In genomic region chr3:25021816-25022215, GRCh38 we compare ENCODE assay signal across 10 cellular contexts.
A peak's percentile ranks its signal among the peaks of the same experiment; 100 is the strongest.
DNase-seq lines count a peak whose midpoint lies in the region; ATAC-seq and TF ChIP-seq lines count a peak whose summit lies in the region.
"Had no signal": no experiment of that assay in that cellular context is flagged by ENCODE, and none has a peak within 500 bp of the region (broad histone marks: within the 10 kb centered on the region; RNA-seq: fewer than 3 reads in every experiment).

No MANE protein-coding gene starts in this region.

- no peak overlapping the region for H3K9ac ChIP-seq in mesendoderm (ENCODE audit: low read length)

- no peak overlapping the region for H2AK5ac ChIP-seq in mesendoderm (ENCODE audit: low read length)

- no peak overlapping the region for H4K8ac ChIP-seq in mesendoderm (ENCODE audit: low read depth, low read length)

- H3K36me3 ChIP-seq in mesendoderm (ENCODE audit: control insufficient read depth, insufficient read depth, low read length): no peaks in the 10 kb centered on the region
- H3K36me3 ChIP-seq: gastrocnemius medialis had no signal

- no peak overlapping the region for H2BK120ac ChIP-seq in mesendoderm (ENCODE audit: low read depth, low read length)

- no peak overlapping the region for H3K18ac ChIP-seq in mesendoderm (ENCODE audit: low read length)

- H3K27ac ChIP-seq in mesendoderm (ENCODE audit: low read depth, low read length): no peak overlapping the region
- H3K27ac ChIP-seq: gastrocnemius medialis had no signal

- H3K4me3 Mint-ChIP-seq in activated T-cell treated with anti-CD3 and anti-CD28 coated beads, Interleukin-2, amount 50 U/mL, for 72 hours: no peak overlapping the region

- no peak overlapping the region for H3K56ac ChIP-seq in mesendoderm (ENCODE audit: low read length)

- no peak overlapping the region for H2BK15ac ChIP-seq in mesendoderm (replicated peaks; ENCODE audit: low read depth)

- no peak overlapping the region for H4K5ac ChIP-seq in mesendoderm (ENCODE audit: low read length)

- DNase-seq in Ammon's horn (ENCODE audit: low spot score) (peak; percentile 41), NB4 (ENCODE audit: low read depth) (peak; percentile 20), epithelial cell of esophagus (ENCODE audit: low read depth) (peak; percentile 48), mesendoderm (peak; percentile 36), T-helper 9 cell (no peak), GM13976 (ENCODE audit: low spot score) (no peak), GM19240 (ENCODE audit: insufficient read length, low spot score) (no peak)
- no peak for DNase-seq in activated T-cell treated with anti-CD3 and anti-CD28 coated beads, Interleukin-2, amount 50 U/mL, for 72 hours
- DNase-seq: gastrocnemius medialis, NCI-H187 had no signal

- no peak overlapping the region for H3K4ac ChIP-seq in mesendoderm (ENCODE audit: low read depth, low read length)

- H3K79me1 ChIP-seq in mesendoderm (ENCODE audit: low read length): no peaks in the 10 kb centered on the region

- WGBS in mesendoderm (ENCODE audit: extremely low coverage, insufficient coverage, low lambda C conversion rate): no CpG with 5 or more reads among the region's 3 CpGs

- H3K27me3 ChIP-seq in mesendoderm (ENCODE audit: insufficient read depth, low read length, poor library complexity): no peaks in the 10 kb centered on the region
- H3K27me3 ChIP-seq: gastrocnemius medialis had no signal

- H3K23ac ChIP-seq in mesendoderm (ENCODE audit: low read length): no peak overlapping the region

- no peak for TF ChIP-seq POLR2A in NB4 (IDR thresholded peaks at IDR 0.05; ENCODE audit: extremely low read depth, insufficient read length)

- H3K4me3 ChIP-seq in NB4 (ENCODE audit: low read depth, low read length) (no peak overlapping the region), epithelial cell of esophagus (ENCODE audit: low read length) (no peak overlapping the region), mesendoderm (ENCODE audit: low read length) (no peak overlapping the region)
- H3K4me3 ChIP-seq: gastrocnemius medialis had no signal

- peaks cover 0 to 3% of the 10 kb centered on the region in 2 donors for H3K9me3 Mint-ChIP-seq in activated T-cell treated with anti-CD3 and anti-CD28 coated beads, Interleukin-2, amount 50 U/mL, for 72 hours

- TF ChIP-seq CTCF in NB4 (IDR thresholded peaks at IDR 0.05; ENCODE audit: low read depth, low read length): peak; percentile 30
- TF ChIP-seq CTCF in epithelial cell of esophagus (IDR thresholded peaks at IDR 0.05; ENCODE audit: insufficient read depth, low read depth, low read length, missing control alignments): peak; percentile 75
- TF ChIP-seq CTCF in GM13976 (IDR thresholded peaks at IDR 0.05; ENCODE audit: borderline replicate concordance, control extremely low read depth, extremely low read depth, insufficient read depth, missing control alignments): no peak

- H3K36me3 Mint-ChIP-seq in activated T-cell treated with anti-CD3 and anti-CD28 coated beads, Interleukin-2, amount 50 U/mL, for 72 hours (ENCODE audit: insufficient read depth in 2 of 2): no peaks in the 10 kb centered on the region

- H3K27ac Mint-ChIP-seq in activated T-cell treated with anti-CD3 and anti-CD28 coated beads, Interleukin-2, amount 50 U/mL, for 72 hours: no peak overlapping the region

- H3K4me1 ChIP-seq in mesendoderm (ENCODE audit: control insufficient read depth, low read depth, low read length): no peaks in the 10 kb centered on the region
- H3K4me1 ChIP-seq: gastrocnemius medialis had no signal

- H3K79me2 ChIP-seq in mesendoderm (ENCODE audit: control insufficient read depth, insufficient read depth, low read length): no peaks in the 10 kb centered on the region

- H3K4me2 ChIP-seq in mesendoderm (ENCODE audit: low read length): no peak overlapping the region

- H3K27me3 Mint-ChIP-seq in activated T-cell treated with anti-CD3 and anti-CD28 coated beads, Interleukin-2, amount 50 U/mL, for 72 hours (ENCODE audit: low read depth): no peaks in the 10 kb centered on the region

- no peak for ATAC-seq in activated T-cell treated with anti-CD3 and anti-CD28 coated beads, Interleukin-2, amount 50 U/mL, for 72 hours (replicated peaks in 1 of 2)
- ATAC-seq: gastrocnemius medialis had no signal

- no peaks in the 10 kb centered on the region for H3K4me1 Mint-ChIP-seq in activated T-cell treated with anti-CD3 and anti-CD28 coated beads, Interleukin-2, amount 50 U/mL, for 72 hours (ENCODE audit: low read depth)

- H2BK5ac ChIP-seq in mesendoderm (ENCODE audit: low read length): no peak overlapping the region

- in situ Hi-C loops in GM13976 (cut with MboI; ENCODE audit: low sequenced_read_pairs, unreplicated experiment): no loop called here

Comparison
In these comparisons a context has a peak if more than half of its experiments do, and no peak if none do; other contexts are left out.
1. DNase-seq: peak in Ammon's horn (single experiment), NB4 (single experiment), epithelial cell of esophagus (single experiment) and mesendoderm (single experiment); none in T-helper 9 cell (single experiment), GM13976 (single experiment), GM19240 (single experiment) and activated T-cell treated with anti-CD3 and anti-CD28 coated beads, Interleukin-2, amount 50 U/mL, for 72 hours (0 of 2).